ENCODE assay signal across 13 cellular contexts in genomic region chr19:12784394-12784870, GRCh38. TPM values are rescaled to one million over a fixed set of nuclear protein-coding genes. Genes with fewer than 3 reads are reported as not detected.
DNase-seq lines count a peak whose midpoint lies in the region; ATAC-seq and TF ChIP-seq lines count a peak whose summit lies in the region.
"Had no signal": no experiment of that assay in that cellular context is flagged by ENCODE, and none has a peak within 500 bp of the region (broad histone marks: within the 10 kb centered on the region; RNA-seq: fewer than 3 reads in every experiment).

No MANE protein-coding gene starts in this region.

- no peak overlapping the region for H3K4me3 Mint-ChIP-seq in natural killer cell treated with Interleukin-12 subunit alpha and Interleukin-12 subunit beta and Interleukin-15 and Interleukin-18, amount 100 ng/mL, for 72 hours
- H3K4me3 Mint-ChIP-seq: stimulated activated memory B cell treated with anti-CD40 and anti-IgM and Interleukin-4, amounts not matched to agents 10 μg/mL and 1 μg/mL and 100 μg/mL, for 72 hours had no signal

- H3K4me3 ChIP-seq in right atrium auricular region = peak overlapping the region in 1 of 2 donors; percentile 53
- no peak overlapping the region for H3K4me3 ChIP-seq in adrenal gland
- peak overlapping the region; percentile 14 for H3K4me3 ChIP-seq in lower lobe of right lung
- no peak overlapping the region for H3K4me3 ChIP-seq in urinary bladder (ENCODE audit: low read depth, low read length)

- H3K9me3 Mint-ChIP-seq in natural killer cell treated with Interleukin-12 subunit alpha and Interleukin-12 subunit beta and Interleukin-15 and Interleukin-18, amount 100 ng/mL, for 72 hours = no peaks in the 10 kb centered on the region
- H3K9me3 Mint-ChIP-seq: naive B cell; stimulated activated memory B cell treated with anti-CD40 and anti-IgM and Interleukin-4, amounts not matched to agents 10 μg/mL and 1 μg/mL and 100 μg/mL, for 72 hours had no signal

- 46 to 49% (median 46%) methylated on average over 10 of the region's 10 CpGs for WGBS in adrenal gland, 4 donors
- WGBS in urinary bladder = 58% methylated on average over 10 of the region's 10 CpGs

- H3K36me3 ChIP-seq in right atrium auricular region (no peaks in the 10 kb centered on the region), adrenal gland (replicated peaks in 1 of 2) (no peaks in the 10 kb centered on the region), lower lobe of right lung (no peaks in the 10 kb centered on the region), urinary bladder (ENCODE audit: insufficient read depth) (no peaks in the 10 kb centered on the region)

- no peaks in the 10 kb centered on the region for H3K27me3 Mint-ChIP-seq in natural killer cell treated with Interleukin-12 subunit alpha and Interleukin-12 subunit beta and Interleukin-15 and Interleukin-18, amount 100 ng/mL, for 72 hours
- H3K27me3 Mint-ChIP-seq: naive B cell; stimulated activated memory B cell treated with anti-CD40 and anti-IgM and Interleukin-4, amounts not matched to agents 10 μg/mL and 1 μg/mL and 100 μg/mL, for 72 hours had no signal

- TF ChIP-seq POLR2A in adrenal gland (IDR thresholded peaks at IDR 0.05) = no peak

- peak overlapping the region; percentile 96 to 99 for H3K27ac ChIP-seq in right atrium auricular region
- H3K27ac ChIP-seq in adrenal gland = peak overlapping the region; percentile 81 to 99 (median 91)
- H3K27ac ChIP-seq in lower lobe of right lung = peak overlapping the region; percentile 99
- peak overlapping the region; percentile 91 for H3K27ac ChIP-seq in urinary bladder (ENCODE audit: low read depth)

- no peak for TF ChIP-seq CTCF in right atrium auricular region (IDR thresholded peaks at IDR 0.05)
- TF ChIP-seq CTCF in adrenal gland (IDR thresholded peaks at IDR 0.05) = no peak
- TF ChIP-seq CTCF in lower lobe of right lung (IDR thresholded peaks at IDR 0.05) = no peak

- H3K4me1 ChIP-seq in right atrium auricular region (peaks cover 0 to 72% of the 10 kb centered on the region in 2 donors), adrenal gland (replicated peaks in 1 of 2) (peaks cover 34 to 64% of the 10 kb centered on the region in 2 donors), lower lobe of right lung (peaks cover 86% of the 10 kb centered on the region), urinary bladder (ENCODE audit: insufficient read depth) (no peaks in the 10 kb centered on the region)

- no peak overlapping the region for H3K27ac Mint-ChIP-seq in natural killer cell treated with Interleukin-12 subunit alpha and Interleukin-12 subunit beta and Interleukin-15 and Interleukin-18, amount 100 ng/mL, for 72 hours
- H3K27ac Mint-ChIP-seq: stimulated activated memory B cell treated with anti-CD40 and anti-IgM and Interleukin-4, amounts not matched to agents 10 μg/mL and 1 μg/mL and 100 μg/mL, for 72 hours had no signal

- no peaks in the 10 kb centered on the region for H3K36me3 Mint-ChIP-seq in natural killer cell treated with Interleukin-12 subunit alpha and Interleukin-12 subunit beta and Interleukin-15 and Interleukin-18, amount 100 ng/mL, for 72 hours
- H3K36me3 Mint-ChIP-seq: naive B cell; stimulated activated memory B cell treated with anti-CD40 and anti-IgM and Interleukin-4, amounts not matched to agents 10 μg/mL and 1 μg/mL and 100 μg/mL, for 72 hours had no signal

- no peak for DNase-seq in right atrium auricular region (ENCODE audit: low spot score)
- no peak for DNase-seq in Right ventricle myocardium inferior (ENCODE audit: missing footprints)
- no peak for DNase-seq in adrenal gland
- no peak for DNase-seq in lower lobe of right lung
- no peak for DNase-seq in NCI-H187 treated with DMSO at 0.1 percent for 48 hours (lab: John Stamatoyannopoulos, UW)
- no peak for DNase-seq in natural killer cell treated with Interleukin-12 subunit alpha and Interleukin-12 subunit beta and Interleukin-15 and Interleukin-18, amount 100 ng/mL, for 72 hours (ENCODE audit: low spot score)
- DNase-seq: dermis blood vessel endothelial cell, naive B cell, NCI-H1092 had no signal

- H3K27me3 ChIP-seq in right atrium auricular region (no peaks in the 10 kb centered on the region), adrenal gland (no peaks in the 10 kb centered on the region), lower lobe of right lung (ENCODE audit: low read depth) (no peaks in the 10 kb centered on the region)

- intact Hi-C loops in Right ventricle myocardium inferior (cut with DNase I) = no loop called here
- intact Hi-C loops in adrenal gland (cut with DNase I) = no loop called here
- intact Hi-C loops in lower lobe of right lung (cut with DNase I) = no loop called here

- H3K9me3 ChIP-seq in right atrium auricular region (no peaks in the 10 kb centered on the region), adrenal gland (replicated peaks in 1 of 3) (no peaks in the 10 kb centered on the region), lower lobe of right lung (no peaks in the 10 kb centered on the region)

- ATAC-seq in Right ventricle myocardium inferior (no peak), lower lobe of right lung (no peak), GM21367 (IDR thresholded peaks at IDR 0.05; ENCODE audit: unreplicated experiment) (no peak)
- ATAC-seq in natural killer cell treated with Interleukin-12 subunit alpha and Interleukin-12 subunit beta and Interleukin-15 and Interleukin-18, amount 100 ng/mL, for 72 hours = no peak
- ATAC-seq: stimulated activated memory B cell treated with anti-CD40 and anti-IgM and Interleukin-4, amounts not matched to agents 10 μg/mL and 1 μg/mL and 100 μg/mL, for 72 hours had no signal

- peaks cover 19% of the 10 kb centered on the region in 2 donors for H3K4me1 Mint-ChIP-seq in natural killer cell treated with Interleukin-12 subunit alpha and Interleukin-12 subunit beta and Interleukin-15 and Interleukin-18, amount 100 ng/mL, for 72 hours (ENCODE audit: low read depth in 2 of 2)

RNA-seq across cellular contexts. Expression of gene JUNB, which starts 6.9 kb away (rescaled TPM):
- total RNA-seq in right atrium auricular region (100 to 1,000 TPM; 321 to 506 TPM), Right ventricle myocardium inferior (25.0 TPM), adrenal gland (100 to 1,000 TPM; 194 to 594 (median 354) TPM), lower lobe of right lung (131 TPM), urinary bladder (107 TPM)
- polyA plus RNA-seq in adrenal gland (100 to 1,000 TPM in 2 of 3 donors, 1 to 10 TPM in 1; 4.2 to 291 (median 104) TPM), urinary bladder (545 TPM)
- 100 to 1,000 TPM; 252 to 329 TPM for total RNA-seq in natural killer cell treated with Interleukin-12 subunit alpha and Interleukin-12 subunit beta and Interleukin-15 and Interleukin-18, amount 100 ng/mL, for 72 hours

RNA-seq across cellular contexts. Expression of gene HOOK2, which starts 9.1 kb away (rescaled TPM):
- total RNA-seq in right atrium auricular region (10 to 100 TPM; 11.4 to 12.2 TPM), Right ventricle myocardium inferior (51.6 TPM), adrenal gland (10 to 100 TPM; 10.2 to 38.3 (median 29.1) TPM), lower lobe of right lung (57.5 TPM), urinary bladder (30.2 TPM)
- polyA plus RNA-seq in adrenal gland (10 to 100 TPM in 2 of 3 donors, 1 to 10 TPM in 1; 6.3 to 99.7 (median 69.3) TPM), urinary bladder (28.4 TPM)
- 10 to 100 TPM; 19.5 to 20.7 TPM for total RNA-seq in natural killer cell treated with Interleukin-12 subunit alpha and Interleukin-12 subunit beta and Interleukin-15 and Interleukin-18, amount 100 ng/mL, for 72 hours

RNA-seq across cellular contexts. Expression of gene PRDX2, which starts 17.2 kb away (rescaled TPM):
- 100 to 1,000 TPM; 702 to 859 TPM for total RNA-seq in right atrium auricular region
- 692 TPM for total RNA-seq in Right ventricle myocardium inferior
- 1,000 to 10,000 TPM in 2 of 8 donors, 100 to 1,000 TPM in 6; 597 to 1,131 (median 835) TPM for total RNA-seq in adrenal gland
- 100 to 1,000 TPM; 146 to 957 (median 364) TPM for polyA plus RNA-seq in adrenal gland
- total RNA-seq in lower lobe of right lung = 101 TPM
- 74.2 TPM for total RNA-seq in urinary bladder
- polyA plus RNA-seq in urinary bladder = 245 TPM
- total RNA-seq in natural killer cell treated with Interleukin-12 subunit alpha and Interleukin-12 subunit beta and Interleukin-15 and Interleukin-18, amount 100 ng/mL, for 72 hours = 100 to 1,000 TPM; 150 to 226 TPM

RNA-seq across cellular contexts. Expression of gene THSD8, which starts 17.4 kb away (rescaled TPM):
- not detected for total RNA-seq in right atrium auricular region
- total RNA-seq in Right ventricle myocardium inferior = 1.7 TPM
- 1 to 10 TPM in 4 of 8 donors, not detected in 4; 1.8 to 5.2 (median 4.3) TPM for total RNA-seq in adrenal gland
- polyA plus RNA-seq in adrenal gland = 1 to 10 TPM; 3.5 to 5.6 (median 4.4) TPM
- total RNA-seq in lower lobe of right lung = 1.5 TPM
- not detected for total RNA-seq in urinary bladder
- polyA plus RNA-seq in urinary bladder = not detected
- total RNA-seq in natural killer cell treated with Interleukin-12 subunit alpha and Interleukin-12 subunit beta and Interleukin-15 and Interleukin-18, amount 100 ng/mL, for 72 hours = 10 to 100 TPM in 1 of 2 donors, 1 to 10 TPM in 1; 8.7 to 19.5 TPM
- total RNA-seq: Daoy, dermis blood vessel endothelial cell had no signal

RNA-seq across cellular contexts. Expression of gene RNASEH2A, which starts 22.0 kb away (rescaled TPM):
- 1 to 10 TPM; 3.1 to 4.0 TPM for total RNA-seq in right atrium auricular region
- 6.3 TPM for total RNA-seq in Right ventricle myocardium inferior
- 1 to 10 TPM; 2.8 to 8.6 (median 6.2) TPM for total RNA-seq in adrenal gland
- 1 to 10 TPM; 1.8 to 4.3 (median 3.4) TPM for polyA plus RNA-seq in adrenal gland
- 10.9 TPM for total RNA-seq in lower lobe of right lung
- 9.5 TPM for total RNA-seq in urinary bladder
- 12.8 TPM for polyA plus RNA-seq in urinary bladder
- total RNA-seq in natural killer cell treated with Interleukin-12 subunit alpha and Interleukin-12 subunit beta and Interleukin-15 and Interleukin-18, amount 100 ng/mL, for 72 hours = 10 to 100 TPM; 20.8 to 63.5 TPM
